Comparison of ENCODE assay signal across 31 cellular contexts in genomic region chr5:96507128-96507527, GRCh38.
"Had no signal": no experiment of that assay in that cellular context is flagged by ENCODE, and none has a peak within 500 bp of the region (broad histone marks: within the 10 kb centered on the region; RNA-seq: fewer than 3 reads in every experiment).

No MANE protein-coding gene starts in this region.

- H3K27me3 ChIP-seq: adrenal gland, body of pancreas, cardiac muscle cell, colonic mucosa, esophagus squamous epithelium, heart left ventricle had no signal

- H3K4me1 ChIP-seq: body of pancreas, esophagus squamous epithelium, heart left ventricle had no signal

- ATAC-seq: activated CD4-positive, CD25-positive, alpha-beta regulatory T cell treated with anti-CD3 and anti-CD28 coated beads, Interleukin-2, amount 50 U/mL, for 24 hours; body of pancreas; heart left ventricle; T-helper 17 cell had no signal

- H3K27ac ChIP-seq: adrenal gland, body of pancreas, cardiac muscle cell, colonic mucosa, epithelial cell of prostate, esophagus squamous epithelium, heart left ventricle, WERI-Rb-1 had no signal

- H3K36me3 Mint-ChIP-seq: activated naive CD4-positive, alpha-beta T cell treated with anti-CD3 and anti-CD28 coated beads, Interleukin-2, amount 10 ng/mL, durations not matched to agents 7 days and 5 days; activated naive CD4-positive, alpha-beta T cell treated with anti-CD3 and anti-CD28 coated beads, Interleukin-2, amount 50 U/mL, for 72 hours had no signal

- H3K9me3 ChIP-seq: adrenal gland, body of pancreas, colonic mucosa, esophagus squamous epithelium, heart left ventricle had no signal

- H3K36me3 ChIP-seq: adrenal gland, cardiac muscle cell, colonic mucosa, esophagus squamous epithelium, heart left ventricle, WERI-Rb-1 had no signal

- H3K9me3 Mint-ChIP-seq: activated B cell treated with CpG ODN at 0.5 μM for 24 hours; activated CD4-positive, alpha-beta memory T cell treated with anti-CD3 and anti-CD28 coated beads, Interleukin-2, amount 10 ng/mL, durations not matched to agents 7 days and 5 days; activated CD4-positive, alpha-beta T cell treated with anti-CD3 and anti-CD28 coated beads, Interleukin-2, amount 10 ng/mL, durations not matched to agents 7 days and 5 days; activated naive CD4-positive, alpha-beta T cell treated with anti-CD3 and anti-CD28 coated beads, Interleukin-2, amount 10 ng/mL, durations not matched to agents 7 days and 5 days; activated naive CD4-positive, alpha-beta T cell treated with anti-CD3 and anti-CD28 coated beads, Interleukin-2, amount 50 U/mL, for 72 hours; activated T-cell treated with anti-CD3 and anti-CD28 coated beads, Interleukin-2, amount 50 U/mL, for 24 hours; activated T-cell treated with anti-CD3 and anti-CD28 coated beads, Interleukin-2, amount 50 U/mL, for 72 hours; T-helper 2 cell treated with Interferon-gamma antibody and Interleukin-4, amounts not matched to agents 5 μg/mL and 100 μg/mL, for 36 hours had no signal

- H3K4me1 Mint-ChIP-seq: activated B cell treated with CpG ODN at 0.5 μM for 24 hours; activated CD4-positive, alpha-beta memory T cell treated with anti-CD3 and anti-CD28 coated beads, Interleukin-2, amount 10 ng/mL, durations not matched to agents 7 days and 5 days; activated CD4-positive, alpha-beta T cell treated with anti-CD3 and anti-CD28 coated beads, Interleukin-2, amount 10 ng/mL, durations not matched to agents 7 days and 5 days; activated naive CD4-positive, alpha-beta T cell treated with anti-CD3 and anti-CD28 coated beads, Interleukin-2, amount 10 ng/mL, durations not matched to agents 7 days and 5 days; T-helper 17 cell had no signal

- H3K4me3 ChIP-seq: adrenal gland, body of pancreas, cardiac muscle cell, colonic mucosa, esophagus squamous epithelium, heart left ventricle had no signal

- H3K27ac Mint-ChIP-seq: activated B cell treated with CpG ODN at 0.5 μM for 24 hours; activated CD4-positive, alpha-beta memory T cell treated with anti-CD3 and anti-CD28 coated beads, Interleukin-2, amount 10 ng/mL, durations not matched to agents 7 days and 5 days; activated CD4-positive, alpha-beta T cell treated with anti-CD3 and anti-CD28 coated beads, Interleukin-2, amount 10 ng/mL, durations not matched to agents 7 days and 5 days; activated naive CD4-positive, alpha-beta T cell treated with anti-CD3 and anti-CD28 coated beads, Interleukin-2, amount 10 ng/mL, durations not matched to agents 7 days and 5 days; activated T-cell treated with anti-CD3 and anti-CD28 coated beads, Interleukin-2, amount 50 U/mL, for 24 hours; activated T-cell treated with anti-CD3 and anti-CD28 coated beads, Interleukin-2, amount 50 U/mL, for 72 hours; T-helper 17 cell; T-helper 2 cell treated with Interferon-gamma antibody and Interleukin-4, amounts not matched to agents 5 μg/mL and 100 μg/mL, for 36 hours had no signal

- H3K27me3 Mint-ChIP-seq: activated T-cell treated with anti-CD3 and anti-CD28 coated beads, Interleukin-2, amount 50 U/mL, for 24 hours had no signal

- DNase-seq: activated B cell treated with CpG ODN at 0.5 μM for 24 hours; activated CD4-positive, alpha-beta memory T cell treated with anti-CD3 and anti-CD28 coated beads, Interleukin-2, amount 10 ng/mL, durations not matched to agents 7 days and 5 days; activated CD4-positive, alpha-beta T cell treated with anti-CD3 and anti-CD28 coated beads, Interleukin-2, amount 10 ng/mL, durations not matched to agents 7 days and 5 days; activated CD4-positive, alpha-beta T cell treated with anti-CD3 and anti-CD28 coated beads, Interleukin-2, amount 50 U/mL, for 4 hours; activated CD8-positive, alpha-beta memory T cell treated with anti-CD3 and anti-CD28 coated beads, Interleukin-2, amount 50 U/mL, for 48 hours; activated gamma-delta T cell; activated naive CD4-positive, alpha-beta T cell; activated naive CD4-positive, alpha-beta T cell treated with anti-CD3 and anti-CD28 coated beads, Interleukin-2, amount 10 ng/mL, durations not matched to agents 7 days and 5 days; activated T-cell treated with anti-CD3 and anti-CD28 coated beads for 4 hours; activated T-cell treated with anti-CD3 and anti-CD28 coated beads, Interleukin-2, amount 50 U/mL, for 24 hours; activated T-cell treated with anti-CD3 and anti-CD28 coated beads, Interleukin-2, amount 50 U/mL, for 72 hours; adrenal gland; amygdala; aorta; body of pancreas; central memory CD4-positive, alpha-beta T cell; cerebellar nuclear complex; colonic mucosa; effector CD8-positive, alpha-beta T cell; esophagus squamous epithelium; glutamatergic neuron; heart left ventricle; T-helper 1 cell; T-helper 17 cell; T1000; WERI-Rb-1 had no signal

- H3K4me3 Mint-ChIP-seq: activated B cell treated with CpG ODN at 0.5 μM for 24 hours; activated CD4-positive, alpha-beta memory T cell treated with anti-CD3 and anti-CD28 coated beads, Interleukin-2, amount 10 ng/mL, durations not matched to agents 7 days and 5 days; activated CD4-positive, alpha-beta T cell treated with anti-CD3 and anti-CD28 coated beads, Interleukin-2, amount 10 ng/mL, durations not matched to agents 7 days and 5 days; activated naive CD4-positive, alpha-beta T cell treated with anti-CD3 and anti-CD28 coated beads, Interleukin-2, amount 10 ng/mL, durations not matched to agents 7 days and 5 days; activated T-cell treated with anti-CD3 and anti-CD28 coated beads, Interleukin-2, amount 50 U/mL, for 24 hours; activated T-cell treated with anti-CD3 and anti-CD28 coated beads, Interleukin-2, amount 50 U/mL, for 72 hours; T-helper 17 cell; T-helper 2 cell treated with Interferon-gamma antibody and Interleukin-4, amounts not matched to agents 5 μg/mL and 100 μg/mL, for 36 hours had no signal
